ENCODE assay signal across 1 cellular context in the genomic region with DNA sequence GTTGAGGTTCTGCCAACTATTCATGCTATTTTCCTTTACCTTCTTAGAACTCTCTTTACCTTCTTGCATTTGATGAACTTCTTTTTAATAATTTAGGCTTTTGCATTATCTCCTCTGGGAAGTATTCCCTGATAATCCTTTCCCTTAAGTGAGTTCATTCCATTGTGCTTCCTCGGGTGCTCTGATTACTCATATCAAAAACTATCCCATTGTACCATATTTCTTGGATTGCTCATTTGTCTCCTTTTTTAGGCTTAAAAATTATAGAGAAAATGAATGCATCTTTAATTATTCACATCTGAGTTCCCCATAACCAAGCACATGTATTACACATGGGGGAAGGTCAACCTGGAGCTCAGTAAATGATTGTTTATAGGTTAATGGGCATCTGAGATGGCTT.
TF ChIP-seq lines count a peak whose summit lies in the region.

No MANE protein-coding gene starts in this region.

TF ChIP-seq in IMR-90, 13 proteins besides CTCF, POLR2A, EP300 and RAD21:
- TF ChIP-seq BHLHE40 (IDR thresholded peaks at IDR 0.05; ENCODE audit: low read depth, low read length) (peak; percentile 27; the same call in 1 of the 2 replicates), SMC3 (IDR thresholded peaks at IDR 0.05; ENCODE audit: low read depth, low read length) (no peak)
